ENCODE assay signal across 16 cellular contexts in the genomic region with DNA sequence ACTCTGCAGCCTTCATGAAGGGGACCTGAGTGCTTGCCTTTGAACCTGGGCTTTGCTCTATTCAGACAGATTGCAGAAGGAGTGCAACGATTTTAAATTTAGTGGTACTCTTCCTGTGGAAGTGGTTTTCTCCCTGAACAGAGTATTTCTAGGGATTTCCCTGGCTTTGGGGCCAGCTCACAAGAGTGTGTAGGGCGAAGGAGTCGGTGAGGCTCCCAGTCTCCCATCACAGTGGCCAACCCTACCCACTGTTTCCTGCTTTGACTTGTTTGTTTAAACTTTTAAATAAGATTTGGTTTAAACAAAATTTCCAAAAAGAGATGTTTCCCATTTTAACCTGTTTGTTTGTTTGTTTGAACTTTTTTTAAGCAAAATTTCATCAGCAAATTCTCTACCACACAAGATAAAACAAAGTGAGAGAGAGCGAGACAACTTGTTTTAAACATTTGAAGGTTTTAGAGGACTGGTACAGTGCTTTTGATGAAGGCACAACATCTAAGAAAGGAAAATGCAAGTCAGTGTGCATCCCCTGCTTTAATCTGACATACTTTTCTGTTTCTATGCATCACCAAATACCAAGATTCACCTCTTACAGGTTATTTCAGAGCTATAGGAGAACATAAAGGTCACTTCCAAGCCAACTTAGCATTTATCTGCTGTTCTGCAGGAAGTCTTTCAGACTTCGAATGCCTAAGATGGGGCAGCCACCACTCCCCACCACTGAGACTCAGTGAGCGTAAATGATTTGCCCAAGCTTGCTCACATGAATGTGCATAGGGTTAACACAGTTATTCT. TPM values are rescaled to one million over a fixed set of nuclear protein-coding genes. Genes with fewer than 3 reads are reported as not detected.
"Had no signal": no experiment of that assay in that cellular context is flagged by ENCODE, and none has a peak within 500 bp of the region (broad histone marks: within the 10 kb centered on the region; RNA-seq: fewer than 3 reads in every experiment).

No MANE protein-coding gene starts in this region.

- DNase-seq: activated CD8-positive, alpha-beta memory T cell treated with anti-CD3 and anti-CD28 coated beads for 24 hours; activated gamma-delta T cell; amniotic stem cell; body of pancreas; caudate nucleus; islet precursor cell; midbrain; pancreas; SHP77 treated with DMSO at 0.1 percent for 48 hours; stimulated activated CD4-positive, alpha-beta T cell treated with anti-CD3 and anti-CD28 coated beads, Interleukin-1b, Interleukin-23, amount 100 ng/mL, for 48 hours; uterus had no signal

- H3K4me1 ChIP-seq: body of pancreas, pancreas, tibial nerve, uterus had no signal

- H3K9me3 ChIP-seq: body of pancreas, pancreas, tibial nerve, uterus had no signal

- H3K36me3 ChIP-seq: pancreas, tibial nerve, uterus had no signal

- H3K79me2 ChIP-seq: hepatocyte had no signal

- H3K27ac ChIP-seq: body of pancreas, hepatocyte, pancreas, tibial nerve had no signal

- H2AFZ ChIP-seq: hepatocyte had no signal

- H3K27me3 ChIP-seq: body of pancreas, hepatocyte, tibial nerve, uterus had no signal

- FAIRE-seq: colon, pancreas had no signal

- H3K4me2 ChIP-seq: hepatocyte had no signal

- ATAC-seq: body of pancreas, pancreas, SK-N-SH treated with all-trans-retinoic acid at 6 μM for 48 hours had no signal

- H3K4me3 ChIP-seq: body of pancreas, hepatocyte, pancreas, tibial nerve, uterus had no signal

RNA-seq across cellular contexts. Expression of a gene that starts 6.6 kb away (rescaled TPM):
- polyA plus RNA-seq: hepatocyte had no signal

RNA-seq across cellular contexts. Expression of a gene that starts 37.0 kb away (rescaled TPM):
- total RNA-seq: lung microvascular endothelial cell had no signal
